Comparison of ENCODE assay signal across 19 cellular contexts in the genomic region with DNA sequence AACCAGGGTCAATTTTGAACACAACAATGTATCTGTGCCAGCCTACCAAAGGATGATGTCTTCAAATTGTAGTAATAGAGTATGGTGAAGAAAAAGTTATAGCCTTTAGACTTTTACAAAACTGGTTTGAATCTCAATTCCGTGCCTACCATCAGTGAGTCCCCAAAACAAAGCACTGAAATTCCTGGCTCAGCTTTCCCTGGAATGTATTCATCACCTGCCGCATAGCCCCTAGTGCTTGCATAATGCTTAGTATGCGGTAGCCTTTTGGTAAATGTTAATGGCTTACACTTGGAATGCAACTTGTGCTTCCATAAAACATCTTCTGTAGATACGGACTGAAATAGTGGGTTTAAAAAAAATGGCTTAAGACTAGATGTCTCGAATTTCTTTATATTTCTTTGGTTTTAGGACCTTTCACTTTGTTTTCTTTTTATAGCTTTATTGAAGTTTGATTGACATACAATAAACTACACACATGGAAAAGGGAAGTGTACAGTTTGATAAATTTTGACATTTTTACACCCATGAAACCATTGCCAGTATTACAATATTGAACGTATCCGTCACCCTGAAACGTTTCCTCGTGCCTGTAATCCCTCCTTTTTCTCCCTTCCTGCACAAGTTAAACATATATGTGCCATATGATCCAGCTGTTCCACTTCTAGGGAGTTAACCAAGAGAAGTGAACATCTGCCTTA. TPM values are rescaled to one million over a fixed set of nuclear protein-coding genes. Genes with fewer than 3 reads are reported as not detected.
DNase-seq lines count a peak whose midpoint lies in the region; ATAC-seq and TF ChIP-seq lines count a peak whose summit lies in the region.
"Had no signal": no experiment of that assay in that cellular context is flagged by ENCODE, and none has a peak within 500 bp of the region (broad histone marks: within the 10 kb centered on the region; RNA-seq: fewer than 3 reads in every experiment).

No MANE protein-coding gene starts in this region.

- no peak overlapping the region for H3K23ac ChIP-seq in trophoblast cell (ENCODE audit: low read length)

- no peaks in the 10 kb centered on the region for H3K27me3 ChIP-seq in iPS-20b (ENCODE audit: insufficient read depth, low read length)
- no peaks in the 10 kb centered on the region for H3K27me3 ChIP-seq in trophoblast cell (ENCODE audit: insufficient read depth, low read length)
- H3K27me3 ChIP-seq: ascending aorta, gastrocnemius medialis, testis had no signal

- no peak overlapping the region for H3K4me3 Mint-ChIP-seq in activated naive CD8-positive, alpha-beta T cell treated with anti-CD3 and anti-CD28 coated beads for 36 hours
- H3K4me3 Mint-ChIP-seq: IgD-negative memory B cell had no signal

- POLR2A ChIA-PET in HEK293T (lab: Yijun Ruan, JAX): interaction anchor here (1.7 kb wide), 1 partner anchor 13 kb away, joined by 5 read pairs; the partner anchor contains the start of gene SACM1L

- no peaks in the 10 kb centered on the region for H3K79me2 ChIP-seq in trophoblast cell (ENCODE audit: control insufficient read depth, insufficient read depth, low read length, poor library complexity)

- no CpG with 5 or more reads among the region's 9 CpGs for WGBS in trophoblast cell (ENCODE audit: extremely low coverage, insufficient coverage, insufficient read length)

- H4K8ac ChIP-seq in trophoblast cell (ENCODE audit: low read depth, low read length): no peak overlapping the region

- H2BK5ac ChIP-seq in trophoblast cell (ENCODE audit: low read depth, low read length, poor library complexity): no peak overlapping the region

- no peak overlapping the region for H3K4me2 ChIP-seq in trophoblast cell (ENCODE audit: low read length)

- peaks cover 31% of the 10 kb centered on the region for H3K36me3 Mint-ChIP-seq in activated naive CD8-positive, alpha-beta T cell treated with anti-CD3 and anti-CD28 coated beads for 36 hours

- no peak overlapping the region for H4K12ac ChIP-seq in trophoblast cell (ENCODE audit: low read depth, low read length)

- H3K79me1 ChIP-seq in trophoblast cell (ENCODE audit: low read length): no peaks in the 10 kb centered on the region

- H2BK12ac ChIP-seq in trophoblast cell (ENCODE audit: low read length): no peak overlapping the region

- H2AFZ ChIP-seq in trophoblast cell (ENCODE audit: insufficient read depth, low read length, poor library complexity): no peak overlapping the region
- H2AFZ ChIP-seq: parathyroid adenoma had no signal

- ATAC-seq in HG03175 (IDR thresholded peaks at IDR 0.05; ENCODE audit: unreplicated experiment): no peak
- ATAC-seq in GM21786 (IDR thresholded peaks at IDR 0.05; ENCODE audit: unreplicated experiment): no peak
- ATAC-seq: gastrocnemius medialis had no signal

- H4K91ac ChIP-seq in trophoblast cell (ENCODE audit: low read depth, low read length): no peak overlapping the region

- H3K27ac Mint-ChIP-seq in activated naive CD8-positive, alpha-beta T cell treated with anti-CD3 and anti-CD28 coated beads for 36 hours: peak overlapping the region; percentile 54

- H3K9ac ChIP-seq in iPS-20b (ENCODE audit: low read depth, low read length) (peak overlapping the region; percentile 23; the same call in 1 of the 2 replicates), trophoblast cell (ENCODE audit: low read length) (no peak overlapping the region)
- H3K9ac ChIP-seq: parathyroid adenoma had no signal

- H3K4me1 ChIP-seq in iPS-20b (ENCODE audit: insufficient read depth, low read length): peaks cover 30% of the 10 kb centered on the region
- H3K4me1 ChIP-seq in trophoblast cell (ENCODE audit: control insufficient read depth in 1 of 2, insufficient read depth in 2 of 2, low read length in 2 of 2): peaks cover 0 to 3% of the 10 kb centered on the region in 2 experiments
- H3K4me1 ChIP-seq: ascending aorta, testis had no signal

- H3K27ac ChIP-seq in iPS-20b (ENCODE audit: low read length) (peak overlapping the region; percentile 58), trophoblast cell (ENCODE audit: low read depth, low read length) (no peak overlapping the region)
- H3K27ac ChIP-seq: ascending aorta, coronary artery, gastrocnemius medialis, parathyroid adenoma, testis, WERI-Rb-1 had no signal

- no peak overlapping the region for H3K4ac ChIP-seq in trophoblast cell (ENCODE audit: low read depth, low read length)

- no peak for DNase-seq in HEK293T (ENCODE audit: extremely low spot score)
- no peak for DNase-seq in activated naive CD8-positive, alpha-beta T cell treated with anti-CD3 and anti-CD28 coated beads for 36 hours
- peak; percentile 26 to 68 for DNase-seq in trophoblast cell
- no peak for DNase-seq in T-helper 2 cell
- DNase-seq: AML-193; gastrocnemius medialis; NCI-H1105; NCI-H2171 treated with DMSO at 0.1 percent for 48 hours; small intestine; stimulated activated CD4-positive, alpha-beta T cell treated with anti-CD3 and anti-CD28 coated beads, Interleukin-4, amount 100 ng/mL, for 4 hours; testis; WERI-Rb-1 had no signal

- no peak overlapping the region for H3K18ac ChIP-seq in trophoblast cell (ENCODE audit: low read length)

- H3K9me3 Mint-ChIP-seq in activated naive CD8-positive, alpha-beta T cell treated with anti-CD3 and anti-CD28 coated beads for 36 hours: no peaks in the 10 kb centered on the region
- H3K9me3 Mint-ChIP-seq: IgD-negative memory B cell had no signal

- H3K9me3 ChIP-seq in iPS-20b (ENCODE audit: insufficient read depth, low read depth, low read length) (no peaks in the 10 kb centered on the region), trophoblast cell (ENCODE audit: insufficient read depth, low read depth, low read length) (no peaks in the 10 kb centered on the region)
- H3K9me3 ChIP-seq: ascending aorta, gastrocnemius medialis, testis had no signal

- H3K4me3 ChIP-seq in iPS-20b (ENCODE audit: low read length) (peak overlapping the region; percentile 53), trophoblast cell (ENCODE audit: low read depth, low read length) (no peak overlapping the region)
- H3K4me3 ChIP-seq: ascending aorta, coronary artery, gastrocnemius medialis, testis had no signal

- H3K14ac ChIP-seq in trophoblast cell (ENCODE audit: low read length): no peak overlapping the region

- H3K36me3 ChIP-seq in iPS-20b (ENCODE audit: insufficient read depth, low read depth, low read length): peaks cover 32% of the 10 kb centered on the region
- H3K36me3 ChIP-seq in trophoblast cell (ENCODE audit: control insufficient read depth in 1 of 2, insufficient read depth in 2 of 2, low read length in 2 of 2): peaks cover 2 to 3% of the 10 kb centered on the region in 2 experiments

- CTCF ChIA-PET in HEK293T (lab: Yijun Ruan, JAX): no interaction called here

- H2BK120ac ChIP-seq in trophoblast cell (ENCODE audit: insufficient read depth, low read length, poor library complexity): no peak overlapping the region

- H2AK5ac ChIP-seq in trophoblast cell (ENCODE audit: low read length): no peak overlapping the region

- H3K27me3 Mint-ChIP-seq in activated naive CD8-positive, alpha-beta T cell treated with anti-CD3 and anti-CD28 coated beads for 36 hours: no peaks in the 10 kb centered on the region
- H3K27me3 Mint-ChIP-seq: IgD-negative memory B cell had no signal

- peaks cover 64% of the 10 kb centered on the region for H3K4me1 Mint-ChIP-seq in activated naive CD8-positive, alpha-beta T cell treated with anti-CD3 and anti-CD28 coated beads for 36 hours

TF ChIP-seq in HEK293T, 16 proteins besides CTCF, POLR2A, EP300 and RAD21:
- TF ChIP-seq, protein P1, sequence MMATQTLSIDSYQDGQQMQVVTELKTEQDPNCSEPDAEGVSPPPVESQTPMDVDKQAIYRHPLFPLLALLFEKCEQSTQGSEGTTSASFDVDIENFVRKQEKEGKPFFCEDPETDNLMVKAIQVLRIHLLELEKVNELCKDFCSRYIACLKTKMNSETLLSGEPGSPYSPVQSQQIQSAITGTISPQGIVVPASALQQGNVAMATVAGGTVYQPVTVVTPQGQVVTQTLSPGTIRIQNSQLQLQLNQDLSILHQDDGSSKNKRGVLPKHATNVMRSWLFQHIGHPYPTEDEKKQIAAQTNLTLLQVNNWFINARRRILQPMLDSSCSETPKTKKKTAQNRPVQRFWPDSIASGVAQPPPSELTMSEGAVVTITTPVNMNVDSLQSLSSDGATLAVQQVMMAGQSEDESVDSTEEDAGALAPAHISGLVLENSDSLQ (IDR thresholded peaks at IDR 0.05): peak; percentile 55
- TF ChIP-seq CTBP1 (IDR thresholded peaks at IDR 0.05; ENCODE audit: borderline replicate concordance): no peak
- TF ChIP-seq FOXM1 (IDR thresholded peaks at IDR 0.05; ENCODE audit: borderline replicate concordance): no peak
- no peak for TF ChIP-seq TARDBP (IDR thresholded peaks at IDR 0.05)
- TF ChIP-seq FOXA1 (IDR thresholded peaks at IDR 0.05): no peak
- no peak for TF ChIP-seq HDGF (IDR thresholded peaks at IDR 0.05; ENCODE audit: borderline replicate concordance)

RNA-seq across cellular contexts. Expression of gene SACM1L, which starts 12.1 kb away (rescaled TPM):
- 100 to 1,000 TPM in 1 of 2 experiments, 10 to 100 TPM in 1; 99.3 to 101 TPM for total RNA-seq in activated naive CD8-positive, alpha-beta T cell treated with anti-CD3 and anti-CD28 coated beads for 36 hours
- 16.8 and 16.9 TPM in 2 replicates for polyA plus RNA-seq in trophoblast cell (2013)

Comparison
In these comparisons a context has a peak if more than half of its experiments do, and no peak if none do; other contexts are left out.
1. DNase-seq: peak in trophoblast cell (2 of 2); none in HEK293T (single experiment), activated naive CD8-positive, alpha-beta T cell treated with anti-CD3 and anti-CD28 coated beads for 36 hours (single experiment) and T-helper 2 cell (0 of 5).